Comparison of ENCODE assay signal across 23 cellular contexts in genomic region chr2:10561636-10562035, GRCh38.
DNase-seq lines count a peak whose midpoint lies in the region; ATAC-seq, FAIRE-seq and TF ChIP-seq lines count a peak whose summit lies in the region.
"Had no signal": no experiment of that assay in that cellular context is flagged by ENCODE, and none has a peak within 500 bp of the region (broad histone marks: within the 10 kb centered on the region; RNA-seq: fewer than 3 reads in every experiment).

No MANE protein-coding gene starts in this region.

- ATAC-seq in K562 (peak; percentile 57), GM21619 (IDR thresholded peaks at IDR 0.05; ENCODE audit: unreplicated experiment) (no peak)
- no peak for ATAC-seq in stimulated activated naive CD8-positive, alpha-beta T cell treated with anti-CD3 and anti-CD28 coated beads, Interleukin-15, Interleukin-2, amounts not matched to agents 100 U/mL and 50 U/mL, for 24 hours
- ATAC-seq: GM12878, GM23338, Right ventricle myocardium inferior had no signal

- 0 out of 2 replicates have a peak overlapping the region, but pooled peaks have one; percentile 5 for H3K4me2 ChIP-seq in BLaER1
- H3K4me2 ChIP-seq in K562 (ENCODE audit: insufficient read depth, low read length): no peak overlapping the region
- H3K4me2 ChIP-seq: GM23338, KMS-11 had no signal

- H3K27ac ChIP-seq in BLaER1: 0 out of 2 replicates have a peak overlapping the region, but pooled peaks have one; percentile 9
- H3K27ac ChIP-seq in K562 (ENCODE audit: extremely low read depth, low read depth, low read length): no peak overlapping the region
- H3K27ac ChIP-seq: C4-2B, KMS-11 had no signal

- no TSS peak for BruUV-seq in K562 (replicated peaks; lab: Mats Ljungman, UMichigan)

- no peaks in the 10 kb centered on the region for H3K79me2 ChIP-seq in K562 (ENCODE audit: control insufficient read depth, insufficient read depth, low read length)

- TF ChIP-seq POLR2A in K562 (conservative IDR thresholded peaks at IDR 0.05): no peak

- in situ Hi-C loops in K562 (cut with MboI): no loop called here

- H3K9me3 ChIP-seq in BLaER1: no peaks in the 10 kb centered on the region
- no peaks in the 10 kb centered on the region; the same call in 1 of the 2 replicates for H3K9me3 ChIP-seq in K562 (replicated peaks; ENCODE audit: control insufficient read depth, insufficient read depth, low read depth, low read length)
- H3K9me3 ChIP-seq: HAP-1 had no signal

- no peak overlapping the region for H2AFZ ChIP-seq in K562 (ENCODE audit: low read depth, low read length)
- H2AFZ ChIP-seq: GM23338 had no signal

- H3K36me3 ChIP-seq in BLaER1 (peaks cover 36% of the 10 kb centered on the region; the same call in 1 of the 2 replicates), K562 (ENCODE audit: control insufficient read depth, insufficient read depth, low read length) (0 out of 3 replicates have a peak, but pooled peaks cover 3% of the 10 kb centered on the region)
- H3K36me3 ChIP-seq: HAP-1 had no signal

- intact Hi-C loops in K562 (cut with micrococcal nuclease): no loop called here

- H3K36me3 Mint-ChIP-seq in osteocyte (ENCODE audit: unreplicated experiment): peaks cover 19% of the 10 kb centered on the region

- no peak overlapping the region for H3K4me3 Mint-ChIP-seq in osteocyte (ENCODE audit: unreplicated experiment)
- H3K4me3 Mint-ChIP-seq: GM23338 had no signal

- DNase-seq in DMS 273 treated with DMSO at 0.1 percent for 48 hours (lab: John Stamatoyannopoulos, UW) (peak; percentile 8), K562 (ENCODE audit: extremely low read depth in 1 of 4, low spot score in 3 of 4) (peak; percentile 54 to 64 (median 59)), osteocyte (ENCODE audit: extremely low spot score, unreplicated experiment) (no peak), cerebellar cortex (ENCODE audit: low spot score) (no peak)
- no peak for DNase-seq in stimulated activated naive CD8-positive, alpha-beta T cell treated with anti-CD3 and anti-CD28 coated beads, Interleukin-15, Interleukin-2, amounts not matched to agents 100 U/mL and 50 U/mL, for 24 hours
- DNase-seq: DMS79 treated with DMSO at 0.1 percent for 48 hours; NCI-H1092 treated with DMSO at 0.1 percent for 48 hours; NCI-H1436 treated with DMSO at 0.1 percent for 48 hours; NCI-H2029 treated with DMSO at 0.1 percent for 48 hours; NCI-H226; NCI-H510A treated with DMSO at 0.1 percent for 48 hours; NCI-H774; NK-92 treated with Interleukin-12 subunit alpha and Interleukin-12 subunit beta, amount 100 ng/mL, for 24 hours; SW 1271 had no signal

- H3K9me3 Mint-ChIP-seq in osteocyte (ENCODE audit: unreplicated experiment): peaks cover 7% of the 10 kb centered on the region
- H3K9me3 Mint-ChIP-seq: GM23338 had no signal

- CTCF ChIA-PET in K562 (lab: Yijun Ruan, JAX; ENCODE audit: low intra/inter-chr PET ratio): interaction anchor here (0.6 kb wide), 1 partner anchor 52 kb away, joined by 3 read pairs; no protein-coding TSS in a partner anchor

- no peaks in the 10 kb centered on the region for H3K27me3 ChIP-seq in BLaER1
- H3K27me3 ChIP-seq in K562 (ENCODE audit: control insufficient read depth in 2 of 2, insufficient read depth in 2 of 2, low read length in 2 of 2): no peaks in the 10 kb centered on the region

- FAIRE-seq in K562 (lab: Jason Lieb, UNC): peak; percentile 67
- FAIRE-seq: GM12878, RCC 7860 had no signal

- POLR2A ChIA-PET in K562 (lab: Yijun Ruan, JAX): interaction anchor here (0.6 to 1.2 kb wide), 2 partner anchors 15 to 55 kb away, joined by 3 to 4 read pairs; no protein-coding TSS in a partner anchor

- no peak for TF ChIP-seq EP300 in K562 (IDR thresholded peaks at IDR 0.05; ENCODE audit: low read length)

- 24% methylated on average over 5 of the region's 5 CpGs for WGBS in K562 (ENCODE audit: insufficient coverage, low coverage, missing lambda C conversion rate)

- no peaks in the 10 kb centered on the region for H3K27me3 Mint-ChIP-seq in osteocyte (ENCODE audit: unreplicated experiment)

- H3K4me1 ChIP-seq in BLaER1 (peaks cover 31% of the 10 kb centered on the region), K562 (replicated peaks in 1 of 2; ENCODE audit: control insufficient read depth in 2 of 2, insufficient read depth in 2 of 2, low read length in 2 of 2) (peaks cover 17 to 27% of the 10 kb centered on the region in 2 experiments)
- H3K4me1 ChIP-seq: HAP-1 had no signal

- H3K9ac ChIP-seq in BLaER1 (no peak overlapping the region), K562 (ENCODE audit: insufficient read depth in 1 of 2, low read depth in 2 of 2, low read length in 2 of 2) (peak overlapping the region in 1 of 2 experiments; percentile 72; a peak in 2 of 4 replicates)
- H3K9ac ChIP-seq: KMS-11 had no signal

- peaks cover 17% of the 10 kb centered on the region for H3K4me1 Mint-ChIP-seq in osteocyte (ENCODE audit: unreplicated experiment)
- H3K4me1 Mint-ChIP-seq: GM23338 had no signal

- H3K9me1 ChIP-seq in K562 (ENCODE audit: control insufficient read depth, insufficient read depth, low read length): peaks cover 3% of the 10 kb centered on the region

- TF ChIP-seq RAD21 in K562 (CRISPR knock-in tag; conservative IDR thresholded peaks at IDR 0.05 in 1 of 2, IDR thresholded peaks at IDR 0.05 in 1 of 2): no peak

- TF ChIP-seq CTCF in K562 (IDR thresholded peaks at IDR 0.05 in 2 of 3, conservative IDR thresholded peaks at IDR 0.05 in 1 of 3; ENCODE audit: insufficient read depth in 2 of 3, low read depth in 1 of 3, low read length in 3 of 3) (no peak), osteocyte (IDR thresholded peaks at IDR 0.05) (no peak)

- peak overlapping the region; percentile 23 for H3K27ac Mint-ChIP-seq in osteocyte (ENCODE audit: unreplicated experiment)
- H3K27ac Mint-ChIP-seq: GM23338 had no signal

- H4K20me1 ChIP-seq in BLaER1: no peaks in the 10 kb centered on the region
- H4K20me1 ChIP-seq in K562 (replicated peaks; ENCODE audit: control insufficient read depth, insufficient read depth, low read length): 0 out of 2 replicates have a peak, but pooled peaks cover 7% of the 10 kb centered on the region

- no peak overlapping the region for H3K4me3 ChIP-seq in BLaER1
- no peak overlapping the region for H3K4me3 ChIP-seq in K562
- H3K4me3 ChIP-seq: GM12878, GM23338, HAP-1 had no signal

TF ChIP-seq in K562, 482 proteins besides CTCF, POLR2A, EP300 and RAD21:
- TF ChIP-seq MEF2A (IDR thresholded peaks at IDR 0.05; ENCODE audit: control insufficient read depth, low read depth, low read length) (no peak), KDM1A (IDR thresholded peaks at IDR 0.05) (peak; percentile 2 to 4; a peak in 1 of 4 replicates), POLR3A (IDR thresholded peaks at IDR 0.05; ENCODE audit: borderline replicate concordance, extremely low read depth, insufficient read depth, insufficient read length) (no peak), POLR2B (IDR thresholded peaks at IDR 0.05; ENCODE audit: low read depth, partially characterized antibody) (no peak), NFIC (IDR thresholded peaks at IDR 0.05) (peak; percentile 33; the same call in 1 of the 2 replicates), CBFA2T3 (IDR thresholded peaks at IDR 0.05) (0 out of 2 replicates have a peak, but pooled peaks have one; percentile 5), ZNF197 (CRISPR knock-in tag; IDR thresholded peaks at IDR 0.05; ENCODE audit: low read depth) (no peak)

Comparison
In these comparisons a context has a peak if more than half of its experiments do, and no peak if none do; other contexts are left out.
1. DNase-seq: peak in DMS 273 treated with DMSO at 0.1 percent for 48 hours (single experiment) and K562 (4 of 4); none in osteocyte (single experiment), cerebellar cortex (single experiment) and stimulated activated naive CD8-positive, alpha-beta T cell treated with anti-CD3 and anti-CD28 coated beads, Interleukin-15, Interleukin-2, amounts not matched to agents 100 U/mL and 50 U/mL, for 24 hours (single experiment).